8 cellular contexts compared by ENCODE assay signal in the genomic region with DNA sequence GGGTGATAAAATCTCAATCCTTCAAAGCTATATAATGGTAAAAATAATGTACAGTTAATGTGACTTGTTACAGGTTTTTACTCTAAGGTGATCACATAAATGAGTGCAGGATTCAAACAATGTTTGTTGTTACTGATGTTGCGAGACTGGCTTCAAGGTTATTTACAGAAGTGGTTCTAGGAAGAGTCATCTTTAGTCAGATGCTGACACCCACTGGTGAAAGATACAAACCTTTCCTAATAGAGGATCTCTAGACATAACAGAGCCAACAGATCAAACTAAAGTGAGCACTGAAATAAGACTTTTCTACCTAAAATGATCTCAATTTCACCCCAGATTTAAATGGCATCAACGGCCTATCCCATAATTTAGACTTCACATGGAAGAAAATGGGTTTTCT. TPM values are rescaled to one million over a fixed set of nuclear protein-coding genes. Genes with fewer than 3 reads are reported as not detected.
DNase-seq lines count a peak whose midpoint lies in the region; ATAC-seq, FAIRE-seq and TF ChIP-seq lines count a peak whose summit lies in the region.

No MANE protein-coding gene starts in this region.

- no peaks in the 10 kb centered on the region for H3K4me1 Mint-ChIP-seq in effector memory CD8-positive, alpha-beta T cell (ENCODE audit: low read depth in 2 of 2)

- H3K14ac ChIP-seq in neuronal stem cell (ENCODE audit: low read length): no peak overlapping the region

- H3K36me3 ChIP-seq in Peyer's patch (peaks cover 0 to 5% (median 0%) of the 10 kb centered on the region in 3 donors), esophagus squamous epithelium (peaks cover 0 to 10% (median 0%) of the 10 kb centered on the region in 3 donors), neuronal stem cell (replicated peaks in 1 of 2; ENCODE audit: control insufficient read depth in 2 of 2, insufficient read depth in 2 of 2, low read length in 2 of 2) (peaks cover 0 to 18% of the 10 kb centered on the region in 2 donors)

- DNase-seq in D721Med (ENCODE audit: insufficient read length, low spot score): no peak
- peak; percentile 66 for DNase-seq in KBM-7
- DNase-seq in Peyer's patch: no peak
- no peak for DNase-seq in esophagus squamous epithelium (lab: John Stamatoyannopoulos, UW)
- DNase-seq in neuronal stem cell (ENCODE audit: low spot score): peak; percentile 21
- DNase-seq in effector memory CD8-positive, alpha-beta T cell: no peak
- no peak for DNase-seq in stimulated activated CD4-positive, alpha-beta T cell treated with anti-CD3 and anti-CD28 coated beads, Interleukin-2, amount 100 ng/mL, for 48 hours

- in situ Hi-C loops in KBM-7 (cut with MboI; ENCODE audit: low pct_unique_long_range_greater_than_20kb, low sequenced_read_pairs): no loop called here

- H2BK15ac ChIP-seq in neuronal stem cell (ENCODE audit: low read length): no peak overlapping the region

- no peak overlapping the region for H4K8ac ChIP-seq in neuronal stem cell (ENCODE audit: low read depth, low read length)

- H3K4me3 Mint-ChIP-seq in effector memory CD8-positive, alpha-beta T cell: no peak overlapping the region

- peaks cover 22% of the 10 kb centered on the region for H3K36me3 Mint-ChIP-seq in effector memory CD8-positive, alpha-beta T cell (ENCODE audit: insufficient read depth)

- 72 to 78% methylated on average over 2 of the region's 2 CpGs for WGBS in esophagus squamous epithelium, 2 donors
- WGBS in neuronal stem cell (ENCODE audit: extremely low coverage in 2 of 2, insufficient read length in 2 of 2, insufficient replicate concordance in 1 of 2), 2 donors: no CpG with 5 or more reads among the region's 2 CpGs

- peak; percentile 73 for TF ChIP-seq CTCF in D721Med (IDR thresholded peaks at IDR 0.05; ENCODE audit: insufficient read depth, missing control alignments)
- peak; percentile 12 to 82 (median 58) for TF ChIP-seq CTCF in Peyer's patch (IDR thresholded peaks at IDR 0.05)
- peak in 5 of 6 experiments; percentile 18 to 53 (median 36) for TF ChIP-seq CTCF in esophagus squamous epithelium (IDR thresholded peaks at IDR 0.05)

- ATAC-seq in GM19467 (IDR thresholded peaks at IDR 0.05; ENCODE audit: unreplicated experiment): no peak
- ATAC-seq in effector memory CD8-positive, alpha-beta T cell (replicated peaks): no peak

- H3K9me3 ChIP-seq in Peyer's patch (no peaks in the 10 kb centered on the region), esophagus squamous epithelium (no peaks in the 10 kb centered on the region), neuronal stem cell (replicated peaks in 1 of 2; ENCODE audit: control insufficient read depth in 2 of 2, insufficient read depth in 1 of 2, low read depth in 1 of 2, low read length in 2 of 2) (no peaks in the 10 kb centered on the region)

- no peak overlapping the region for H3K4ac ChIP-seq in neuronal stem cell (ENCODE audit: low read length)

- H3K23ac ChIP-seq in neuronal stem cell (ENCODE audit: low read depth, low read length, poor library complexity): no peak overlapping the region

- H4K91ac ChIP-seq in neuronal stem cell (ENCODE audit: low read depth, low read length, poor library complexity): no peak overlapping the region

- H3K4me1 ChIP-seq in Peyer's patch: peaks cover 0 to 6% (median 0%) of the 10 kb centered on the region in 4 donors
- no peaks in the 10 kb centered on the region for H3K4me1 ChIP-seq in esophagus squamous epithelium
- H3K4me1 ChIP-seq in neuronal stem cell (ENCODE audit: control insufficient read depth in 2 of 2, insufficient read depth in 1 of 2, low read depth in 1 of 2, low read length in 2 of 2): no peaks in the 10 kb centered on the region

- no peak overlapping the region for H3K27ac ChIP-seq in Peyer's patch
- H3K27ac ChIP-seq in esophagus squamous epithelium: no peak overlapping the region
- no peak overlapping the region for H3K27ac ChIP-seq in neuronal stem cell (replicated peaks; ENCODE audit: low read length)

- H3K4me2 ChIP-seq in neuronal stem cell (ENCODE audit: insufficient read depth, low read length, poor library complexity, severe bottlenecking): no peak overlapping the region

- no peak overlapping the region for H3K27ac Mint-ChIP-seq in effector memory CD8-positive, alpha-beta T cell

- no peaks in the 10 kb centered on the region for H3K27me3 ChIP-seq in Peyer's patch
- no peaks in the 10 kb centered on the region for H3K27me3 ChIP-seq in esophagus squamous epithelium
- H3K27me3 ChIP-seq in neuronal stem cell (ENCODE audit: control insufficient read depth in 3 of 3, insufficient read depth in 3 of 3, low read depth in 1 of 3, low read length in 3 of 3): no peaks in the 10 kb centered on the region

- FAIRE-seq in D721Med (lab: Jason Lieb, UNC): no peak

- H3K18ac ChIP-seq in neuronal stem cell (ENCODE audit: low read length): no peak overlapping the region

- no peak overlapping the region for H2BK5ac ChIP-seq in neuronal stem cell (ENCODE audit: low read length)

- H2AK5ac ChIP-seq in neuronal stem cell (ENCODE audit: low read depth, low read length): no peak overlapping the region

- H3K79me1 ChIP-seq in neuronal stem cell (ENCODE audit: low read depth, low read length): no peaks in the 10 kb centered on the region

- H3K4me3 ChIP-seq in Peyer's patch (no peak overlapping the region), esophagus squamous epithelium (no peak overlapping the region), neuronal stem cell (ENCODE audit: low read length in 2 of 2) (no peak overlapping the region)

- H3K27me3 Mint-ChIP-seq in effector memory CD8-positive, alpha-beta T cell: no peaks in the 10 kb centered on the region

- no peak overlapping the region for H3K9ac ChIP-seq in neuronal stem cell (ENCODE audit: low read depth, low read length, poor library complexity)

- no peaks in the 10 kb centered on the region for H3K9me3 Mint-ChIP-seq in effector memory CD8-positive, alpha-beta T cell

- intact Hi-C loops in esophagus squamous epithelium (cut with DNase I): no loop called here

- no peak overlapping the region for H2BK120ac ChIP-seq in neuronal stem cell (ENCODE audit: low read depth, low read length)

- no peak overlapping the region for H2BK12ac ChIP-seq in neuronal stem cell (ENCODE audit: low read length)

- H2AFZ ChIP-seq in neuronal stem cell (ENCODE audit: low read length): no peak overlapping the region

- TF ChIP-seq POLR2A in Peyer's patch (IDR thresholded peaks at IDR 0.05) (no peak), esophagus squamous epithelium (IDR thresholded peaks at IDR 0.05) (no peak)

RNA-seq across cellular contexts. Expression of a gene that starts 20.2 kb away (rescaled TPM):
- total RNA-seq in Peyer's patch (10 to 100 TPM in 1 of 4 donors, 1 to 10 TPM in 3; 4.2 to 10.7 (median 7.3) TPM), esophagus squamous epithelium (1 to 10 TPM; 1.2 to 8.8 (median 7.1) TPM)
- polyA plus RNA-seq in neuronal stem cell (2013, experiment 1 of 2): 11.9 TPM
- polyA plus RNA-seq in neuronal stem cell (2013, experiment 2 of 2): 12.5 TPM

Comparison
In these comparisons a context has a peak if more than half of its experiments do, and no peak if none do; other contexts are left out.
1. DNase-seq: peak in KBM-7 (single experiment) and neuronal stem cell (single experiment); none in D721Med (single experiment), Peyer's patch (0 of 3), esophagus squamous epithelium (single experiment), effector memory CD8-positive, alpha-beta T cell (0 of 3) and stimulated activated CD4-positive, alpha-beta T cell treated with anti-CD3 and anti-CD28 coated beads, Interleukin-2, amount 100 ng/mL, for 48 hours (0 of 2).
2. Peak in every context shown above with its lines, with median percentiles within 50 percentile points of each other: CTCF ChIP-seq.